In genomic region chr5:87541668-87542067, GRCh38 we compare ENCODE assay signal across 18 cellular contexts.
"Had no signal": no experiment of that assay in that cellular context is flagged by ENCODE, and none has a peak within 500 bp of the region (broad histone marks: within the 10 kb centered on the region; RNA-seq: fewer than 3 reads in every experiment).

No MANE protein-coding gene starts in this region.

- H3K27me3 ChIP-seq: brain microvascular endothelial cell, heart right ventricle, tibial nerve, vagina had no signal

- H3K4me3 ChIP-seq: coronary artery, heart right ventricle, lung, pancreas, tibial nerve, vagina had no signal

- DNase-seq: activated CD4-positive, alpha-beta memory T cell treated with anti-CD3 and anti-CD28 coated beads, Interleukin-2, amount 10 ng/mL, durations not matched to agents 7 days and 5 days; activated CD4-positive, alpha-beta T cell treated with anti-CD3 and anti-CD28 coated beads for 36 hours; activated effector memory CD4-positive, alpha-beta T cell treated with anti-CD3 and anti-CD28 coated beads, Interleukin-2, amount 50 U/mL, for 16 hours; activated T-cell treated with anti-CD3 and anti-CD28 coated beads, Interleukin-2, amount 50 U/mL, for 4 hours; amniotic stem cell; effector CD8-positive, alpha-beta T cell; naive B cell; stimulated activated naive B cell treated with anti-CD40 and anti-IgM and Interleukin-4, amounts not matched to agents 10 μg/mL and 1 μg/mL and 100 μg/mL, for 72 hours; T-helper 1 cell had no signal

- H3K36me3 ChIP-seq: brain microvascular endothelial cell, heart right ventricle, pancreas, tibial nerve, vagina, WERI-Rb-1 had no signal

- FAIRE-seq: islet of Langerhans, pancreas had no signal

- H3K27ac ChIP-seq: brain microvascular endothelial cell, coronary artery, heart right ventricle, pancreas, tibial nerve, vagina, WERI-Rb-1 had no signal

- H3K9me3 ChIP-seq: heart right ventricle, pancreas, tibial nerve, vagina had no signal

- H3K4me1 ChIP-seq: pancreas, vagina had no signal
